ENCODE assay signal across 8 cellular contexts in the genomic region with DNA sequence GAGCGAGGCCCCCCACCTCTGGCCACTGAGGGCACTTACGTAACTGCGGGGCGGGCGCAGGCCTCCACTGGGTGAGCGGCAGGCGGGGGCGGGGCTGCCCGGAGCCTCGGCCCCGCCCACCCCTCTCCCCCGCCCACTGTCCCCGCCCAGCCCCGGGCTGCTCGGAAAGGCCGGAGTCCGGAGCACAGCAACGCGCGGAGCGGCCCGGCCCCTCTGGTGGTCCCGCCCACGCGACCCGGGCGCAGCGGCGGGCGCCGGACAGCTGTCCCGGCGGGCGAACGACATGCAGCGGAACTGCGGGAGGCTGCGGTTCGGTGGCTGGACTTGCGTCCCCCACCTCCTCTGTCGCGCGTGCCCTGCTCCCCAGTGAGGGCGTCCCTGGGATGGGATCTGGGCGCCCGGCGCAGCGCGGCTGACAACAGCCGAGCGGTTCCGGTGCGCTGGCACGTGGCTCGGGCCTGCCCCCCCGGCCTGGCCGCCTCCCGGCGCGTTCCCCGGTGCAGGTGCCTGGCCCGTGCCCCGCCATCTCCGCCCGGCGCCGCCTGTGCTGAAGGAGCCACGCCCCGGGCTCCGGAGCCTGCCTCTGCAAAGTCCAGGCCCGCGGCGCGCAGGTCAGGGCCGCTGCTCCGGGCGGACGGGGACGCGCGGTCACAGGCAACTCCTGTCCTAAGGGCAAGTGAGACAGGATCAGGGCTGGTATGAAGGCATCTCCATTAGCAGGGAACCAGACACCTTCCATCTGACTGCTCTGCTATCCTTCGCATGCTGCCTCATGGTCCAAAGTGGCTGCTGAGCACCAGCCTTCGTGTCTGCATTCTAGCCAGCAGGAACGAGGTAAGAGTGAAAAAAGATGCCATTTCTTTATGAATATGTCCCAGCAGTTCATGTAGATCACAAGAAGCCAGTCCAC. TPM values are rescaled to one million over a fixed set of nuclear protein-coding genes. Genes with fewer than 3 reads are reported as not detected.
DNase-seq lines count a peak whose midpoint lies in the region; ATAC-seq, FAIRE-seq and TF ChIP-seq lines count a peak whose summit lies in the region.

No MANE protein-coding gene starts in this region.

- H3K36me3 Mint-ChIP-seq in effector memory CD8-positive, alpha-beta T cell (ENCODE audit: insufficient read depth), result no peaks in the 10 kb centered on the region
- no peaks in the 10 kb centered on the region for H3K36me3 Mint-ChIP-seq in HFFc6 (ENCODE audit: low read depth)

- peak overlapping the region; percentile 53 to 67 for H3K4me3 Mint-ChIP-seq in effector memory CD8-positive, alpha-beta T cell
- no peak overlapping the region for H3K4me3 Mint-ChIP-seq in HFFc6

- TF ChIP-seq CTCF in D721Med (IDR thresholded peaks at IDR 0.05; ENCODE audit: insufficient read depth, missing control alignments) (no peak), HFFc6 (IDR thresholded peaks at IDR 0.05) (no peak)

- H3K27ac Mint-ChIP-seq in effector memory CD8-positive, alpha-beta T cell, result no peak overlapping the region
- H3K27ac Mint-ChIP-seq in HFFc6, result no peak overlapping the region

- H3K27me3 Mint-ChIP-seq in effector memory CD8-positive, alpha-beta T cell, result peaks cover 0 to 43% of the 10 kb centered on the region in 2 donors
- peaks cover 4% of the 10 kb centered on the region; the same call in 1 of the 2 replicates for H3K27me3 Mint-ChIP-seq in HFFc6 (ENCODE audit: insufficient read depth)

- no peak for FAIRE-seq in D721Med (lab: Jason Lieb, UNC)

- H3K4me1 Mint-ChIP-seq in effector memory CD8-positive, alpha-beta T cell (ENCODE audit: low read depth in 2 of 2), result peaks cover 0 to 7% of the 10 kb centered on the region in 2 donors
- no peaks in the 10 kb centered on the region for H3K4me1 Mint-ChIP-seq in HFFc6 (ENCODE audit: low read depth)

- DNase-seq in D341Med (ENCODE audit: low spot score), result peak; percentile 97
- DNase-seq in NCI-H2171 treated with DMSO at 0.1 percent for 48 hours (lab: John Stamatoyannopoulos, UW), result peak; percentile 60
- peak; percentile 21 to 42 (median 27) for DNase-seq in effector memory CD8-positive, alpha-beta T cell
- DNase-seq in middle frontal gyrus (ENCODE audit: extremely low spot score, low spot score), result peak; percentile 46
- no peak for DNase-seq in D721Med (ENCODE audit: insufficient read length, low spot score)
- DNase-seq in HFFc6, result no peak

- peak; percentile 88 for ATAC-seq in effector memory CD8-positive, alpha-beta T cell (replicated peaks)
- ATAC-seq in GM19397 (IDR thresholded peaks at IDR 0.05; ENCODE audit: unreplicated experiment) (no peak), GM21825 (IDR thresholded peaks at IDR 0.05; ENCODE audit: unreplicated experiment) (no peak)

- H3K9me3 Mint-ChIP-seq in effector memory CD8-positive, alpha-beta T cell, result no peaks in the 10 kb centered on the region
- H3K9me3 Mint-ChIP-seq in HFFc6, result peaks cover 9% of the 10 kb centered on the region

RNA-seq across cellular contexts. Expression of a gene that starts 21.8 kb away (rescaled TPM):
- total RNA-seq in HFFc6 (2021; fragmentation: NEBNext Ultra II Directional; extraction: Animal tissue kit (Norgen Biotek cat#: 25700)), result not detected

RNA-seq across cellular contexts. Expression of a gene that starts 47.5 kb away (rescaled TPM):
- total RNA-seq in HFFc6 (2021; fragmentation: NEBNext Ultra II Directional; extraction: Animal tissue kit (Norgen Biotek cat#: 25700)), result 10 to 100 TPM; 47.3 to 72.1 (median 56.0) TPM

Comparison
In these comparisons a context has a peak if more than half of its experiments do, and no peak if none do; other contexts are left out.
1. DNase-seq: peak in D341Med (single experiment), NCI-H2171 treated with DMSO at 0.1 percent for 48 hours (single experiment), effector memory CD8-positive, alpha-beta T cell (3 of 3) and middle frontal gyrus (single experiment); none in D721Med (single experiment) and HFFc6 (single experiment).